ENCODE assay signal across 19 cellular contexts in genomic region chr17:49050611-49051010, GRCh38. TPM values are rescaled to one million over a fixed set of nuclear protein-coding genes. Genes with fewer than 3 reads are reported as not detected.
"Had no signal": no experiment of that assay in that cellular context is flagged by ENCODE, and none has a peak within 500 bp of the region (broad histone marks: within the 10 kb centered on the region; RNA-seq: fewer than 3 reads in every experiment).

No MANE protein-coding gene starts in this region.

- H3K4me3 Mint-ChIP-seq: IgD-negative memory B cell had no signal

- H3K27ac ChIP-seq: HL-60, RWPE1 had no signal

- ATAC-seq: SK-N-SH treated with all-trans-retinoic acid at 6 μM for 48 hours had no signal

- H3K9me3 Mint-ChIP-seq: IgD-negative memory B cell had no signal

- H3K27ac Mint-ChIP-seq: IgD-negative memory B cell had no signal

- DNase-seq: KBM-7, MV-4-11, NCI-H1048, NCI-H1105, NCI-H1417, NCI-H1436 treated with DMSO at 0.1 percent for 48 hours, NCI-H1694, NCI-H187 treated with DMSO at 0.1 percent for 48 hours, NCI-H2029 treated with DMSO at 0.1 percent for 48 hours, NCI-H2171 treated with DMSO at 0.1 percent for 48 hours, NCI-H345, NCI-H446 treated with DMSO at 0.1 percent for 48 hours, NCI-H510A treated with DMSO at 0.1 percent for 48 hours, NCI-H526, SHP77 had no signal

- H3K27me3 Mint-ChIP-seq: IgD-negative memory B cell had no signal

- H3K4me1 Mint-ChIP-seq: IgD-negative memory B cell had no signal

- H3K36me3 Mint-ChIP-seq: IgD-negative memory B cell had no signal

RNA-seq across cellular contexts. Expression of gene IGF2BP1, which starts 53.4 kb away (rescaled TPM):
- polyA plus RNA-seq: IgD-negative memory B cell had no signal
